1 cellular context compared by ENCODE assay signal in the genomic region with DNA sequence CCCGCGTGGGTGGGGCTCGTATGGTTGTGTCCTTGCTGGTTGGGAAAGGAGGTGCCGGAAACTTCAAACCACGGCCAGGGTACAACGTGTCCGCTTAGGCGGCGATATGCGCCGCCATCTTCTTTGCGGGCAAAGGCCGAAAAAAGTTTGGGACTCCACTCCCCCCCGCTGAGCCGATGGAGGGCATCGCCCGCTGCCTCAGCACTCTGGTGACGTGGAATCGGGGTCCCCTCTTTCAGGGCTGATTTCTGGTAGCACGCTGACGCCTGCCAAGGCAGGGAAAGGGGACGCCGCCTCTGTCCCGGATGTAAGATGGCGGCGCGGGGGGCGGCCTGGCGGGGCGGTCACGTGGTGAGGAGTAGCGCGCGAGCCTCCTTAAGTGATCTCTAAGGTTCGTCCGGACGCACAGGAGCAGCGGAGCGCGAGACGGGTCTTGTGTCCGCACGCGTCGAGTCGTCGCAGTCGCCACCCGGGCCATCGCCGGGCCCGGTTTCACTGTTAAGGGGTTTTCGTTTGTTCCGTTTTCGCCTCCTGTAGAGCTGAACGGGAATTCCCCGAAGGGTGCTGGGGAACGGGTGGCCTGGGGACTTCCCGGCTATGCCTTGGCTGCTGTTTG.
TF ChIP-seq lines count a peak whose summit lies in the region.

No MANE protein-coding gene starts in this region.

TF ChIP-seq in HepG2, 621 proteins besides CTCF, POLR2A, EP300 and RAD21 (continued from another document and continues in another):
- TF ChIP-seq, protein P1, sequence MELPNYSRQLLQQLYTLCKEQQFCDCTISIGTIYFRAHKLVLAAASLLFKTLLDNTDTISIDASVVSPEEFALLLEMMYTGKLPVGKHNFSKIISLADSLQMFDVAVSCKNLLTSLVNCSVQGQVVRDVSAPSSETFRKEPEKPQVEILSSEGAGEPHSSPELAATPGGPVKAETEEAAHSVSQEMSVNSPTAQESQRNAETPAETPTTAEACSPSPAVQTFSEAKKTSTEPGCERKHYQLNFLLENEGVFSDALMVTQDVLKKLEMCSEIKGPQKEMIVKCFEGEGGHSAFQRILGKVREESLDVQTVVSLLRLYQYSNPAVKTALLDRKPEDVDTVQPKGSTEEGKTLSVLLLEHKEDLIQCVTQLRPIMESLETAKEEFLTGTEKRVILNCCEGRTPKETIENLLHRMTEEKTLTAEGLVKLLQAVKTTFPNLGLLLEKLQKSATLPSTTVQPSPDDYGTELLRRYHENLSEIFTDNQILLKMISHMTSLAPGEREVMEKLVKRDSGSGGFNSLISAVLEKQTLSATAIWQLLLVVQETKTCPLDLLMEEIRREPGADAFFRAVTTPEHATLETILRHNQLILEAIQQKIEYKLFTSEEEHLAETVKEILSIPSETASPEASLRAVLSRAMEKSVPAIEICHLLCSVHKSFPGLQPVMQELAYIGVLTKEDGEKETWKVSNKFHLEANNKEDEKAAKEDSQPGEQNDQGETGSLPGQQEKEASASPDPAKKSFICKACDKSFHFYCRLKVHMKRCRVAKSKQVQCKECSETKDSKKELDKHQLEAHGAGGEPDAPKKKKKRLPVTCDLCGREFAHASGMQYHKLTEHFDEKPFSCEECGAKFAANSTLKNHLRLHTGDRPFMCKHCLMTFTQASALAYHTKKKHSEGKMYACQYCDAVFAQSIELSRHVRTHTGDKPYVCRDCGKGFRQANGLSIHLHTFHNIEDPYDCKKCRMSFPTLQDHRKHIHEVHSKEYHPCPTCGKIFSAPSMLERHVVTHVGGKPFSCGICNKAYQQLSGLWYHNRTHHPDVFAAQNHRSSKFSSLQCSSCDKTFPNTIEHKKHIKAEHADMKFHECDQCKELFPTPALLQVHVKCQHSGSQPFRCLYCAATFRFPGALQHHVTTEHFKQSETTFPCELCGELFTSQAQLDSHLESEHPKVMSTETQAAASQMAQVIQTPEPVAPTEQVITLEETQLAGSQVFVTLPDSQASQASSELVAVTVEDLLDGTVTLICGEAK (IDR thresholded peaks at IDR 0.05): no peak
- TF ChIP-seq, protein P1 (CRISPR knock-in tag; IDR thresholded peaks at IDR 0.05): peak; percentile 56; the same call in 1 of the 2 replicates
- peak; percentile 79 for TF ChIP-seq ZFX (CRISPR knock-in tag; IDR thresholded peaks at IDR 0.05; ENCODE audit: low read depth)
- TF ChIP-seq, protein P2, sequence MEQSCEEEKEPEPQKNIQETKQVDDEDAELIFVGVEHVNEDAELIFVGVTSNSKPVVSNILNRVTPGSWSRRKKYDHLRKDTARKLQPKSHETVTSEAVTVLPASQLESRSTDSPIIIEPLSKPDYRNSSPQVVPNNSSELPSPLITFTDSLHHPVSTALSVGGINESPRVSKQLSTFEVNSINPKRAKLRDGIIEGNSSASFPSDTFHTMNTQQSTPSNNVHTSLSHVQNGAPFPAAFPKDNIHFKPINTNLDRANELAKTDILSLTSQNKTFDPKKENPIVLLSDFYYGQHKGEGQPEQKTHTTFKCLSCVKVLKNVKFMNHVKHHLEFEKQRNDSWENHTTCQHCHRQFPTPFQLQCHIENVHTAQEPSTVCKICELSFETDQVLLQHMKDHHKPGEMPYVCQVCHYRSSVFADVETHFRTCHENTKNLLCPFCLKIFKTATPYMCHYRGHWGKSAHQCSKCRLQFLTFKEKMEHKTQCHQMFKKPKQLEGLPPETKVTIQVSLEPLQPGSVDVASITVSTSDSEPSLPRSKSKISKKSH (CRISPR knock-in tag; IDR thresholded peaks at IDR 0.05; ENCODE audit: borderline replicate concordance): peak; percentile 67; the same call in 1 of the 2 replicates
- peak; percentile 93 for TF ChIP-seq KAT8 (CRISPR knock-in tag; IDR thresholded peaks at IDR 0.05)
- TF ChIP-seq ZSCAN20 (CRISPR knock-in tag; IDR thresholded peaks at IDR 0.05; ENCODE audit: borderline replicate concordance): peak; percentile 47
- TF ChIP-seq SOX5 (CRISPR knock-in tag; IDR thresholded peaks at IDR 0.05; ENCODE audit: borderline replicate concordance): peak; percentile 19; the same call in 1 of the 2 replicates
- TF ChIP-seq, protein P3, sequence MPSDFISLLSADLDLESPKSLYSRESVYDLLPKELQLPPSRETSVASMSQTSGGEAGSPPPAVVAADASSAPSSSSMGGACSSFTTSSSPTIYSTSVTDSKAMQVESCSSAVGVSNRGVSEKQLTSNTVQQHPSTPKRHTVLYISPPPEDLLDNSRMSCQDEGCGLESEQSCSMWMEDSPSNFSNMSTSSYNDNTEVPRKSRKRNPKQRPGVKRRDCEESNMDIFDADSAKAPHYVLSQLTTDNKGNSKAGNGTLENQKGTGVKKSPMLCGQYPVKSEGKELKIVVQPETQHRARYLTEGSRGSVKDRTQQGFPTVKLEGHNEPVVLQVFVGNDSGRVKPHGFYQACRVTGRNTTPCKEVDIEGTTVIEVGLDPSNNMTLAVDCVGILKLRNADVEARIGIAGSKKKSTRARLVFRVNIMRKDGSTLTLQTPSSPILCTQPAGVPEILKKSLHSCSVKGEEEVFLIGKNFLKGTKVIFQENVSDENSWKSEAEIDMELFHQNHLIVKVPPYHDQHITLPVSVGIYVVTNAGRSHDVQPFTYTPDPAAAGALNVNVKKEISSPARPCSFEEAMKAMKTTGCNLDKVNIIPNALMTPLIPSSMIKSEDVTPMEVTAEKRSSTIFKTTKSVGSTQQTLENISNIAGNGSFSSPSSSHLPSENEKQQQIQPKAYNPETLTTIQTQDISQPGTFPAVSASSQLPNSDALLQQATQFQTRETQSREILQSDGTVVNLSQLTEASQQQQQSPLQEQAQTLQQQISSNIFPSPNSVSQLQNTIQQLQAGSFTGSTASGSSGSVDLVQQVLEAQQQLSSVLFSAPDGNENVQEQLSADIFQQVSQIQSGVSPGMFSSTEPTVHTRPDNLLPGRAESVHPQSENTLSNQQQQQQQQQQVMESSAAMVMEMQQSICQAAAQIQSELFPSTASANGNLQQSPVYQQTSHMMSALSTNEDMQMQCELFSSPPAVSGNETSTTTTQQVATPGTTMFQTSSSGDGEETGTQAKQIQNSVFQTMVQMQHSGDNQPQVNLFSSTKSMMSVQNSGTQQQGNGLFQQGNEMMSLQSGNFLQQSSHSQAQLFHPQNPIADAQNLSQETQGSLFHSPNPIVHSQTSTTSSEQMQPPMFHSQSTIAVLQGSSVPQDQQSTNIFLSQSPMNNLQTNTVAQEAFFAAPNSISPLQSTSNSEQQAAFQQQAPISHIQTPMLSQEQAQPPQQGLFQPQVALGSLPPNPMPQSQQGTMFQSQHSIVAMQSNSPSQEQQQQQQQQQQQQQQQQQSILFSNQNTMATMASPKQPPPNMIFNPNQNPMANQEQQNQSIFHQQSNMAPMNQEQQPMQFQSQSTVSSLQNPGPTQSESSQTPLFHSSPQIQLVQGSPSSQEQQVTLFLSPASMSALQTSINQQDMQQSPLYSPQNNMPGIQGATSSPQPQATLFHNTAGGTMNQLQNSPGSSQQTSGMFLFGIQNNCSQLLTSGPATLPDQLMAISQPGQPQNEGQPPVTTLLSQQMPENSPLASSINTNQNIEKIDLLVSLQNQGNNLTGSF (CRISPR knock-in tag; IDR thresholded peaks at IDR 0.05): peak; percentile 65; the same call in 1 of the 2 replicates
- TF ChIP-seq, protein P4, sequence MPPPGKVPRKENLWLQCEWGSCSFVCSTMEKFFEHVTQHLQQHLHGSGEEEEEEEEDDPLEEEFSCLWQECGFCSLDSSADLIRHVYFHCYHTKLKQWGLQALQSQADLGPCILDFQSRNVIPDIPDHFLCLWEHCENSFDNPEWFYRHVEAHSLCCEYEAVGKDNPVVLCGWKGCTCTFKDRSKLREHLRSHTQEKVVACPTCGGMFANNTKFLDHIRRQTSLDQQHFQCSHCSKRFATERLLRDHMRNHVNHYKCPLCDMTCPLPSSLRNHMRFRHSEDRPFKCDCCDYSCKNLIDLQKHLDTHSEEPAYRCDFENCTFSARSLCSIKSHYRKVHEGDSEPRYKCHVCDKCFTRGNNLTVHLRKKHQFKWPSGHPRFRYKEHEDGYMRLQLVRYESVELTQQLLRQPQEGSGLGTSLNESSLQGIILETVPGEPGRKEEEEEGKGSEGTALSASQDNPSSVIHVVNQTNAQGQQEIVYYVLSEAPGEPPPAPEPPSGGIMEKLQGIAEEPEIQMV (CRISPR knock-in tag; IDR thresholded peaks at IDR 0.05; ENCODE audit: low read depth): peak; percentile 6; the same call in 1 of the 2 replicates
- no peak; the same call in 1 of the 2 replicates for TF ChIP-seq HDAC1 (CRISPR knock-in tag; IDR thresholded peaks at IDR 0.05)
- TF ChIP-seq NFIB (CRISPR knock-in tag; IDR thresholded peaks at IDR 0.05; ENCODE audit: borderline replicate concordance): peak; percentile 66; the same call in 1 of the 2 replicates
- no peak for TF ChIP-seq NONO (IDR thresholded peaks at IDR 0.05)
- TF ChIP-seq NONO (CRISPR knock-in tag; conservative IDR thresholded peaks at IDR 0.05): peak; percentile 83; the same call in 1 of the 2 replicates
- TF ChIP-seq, protein P5, sequence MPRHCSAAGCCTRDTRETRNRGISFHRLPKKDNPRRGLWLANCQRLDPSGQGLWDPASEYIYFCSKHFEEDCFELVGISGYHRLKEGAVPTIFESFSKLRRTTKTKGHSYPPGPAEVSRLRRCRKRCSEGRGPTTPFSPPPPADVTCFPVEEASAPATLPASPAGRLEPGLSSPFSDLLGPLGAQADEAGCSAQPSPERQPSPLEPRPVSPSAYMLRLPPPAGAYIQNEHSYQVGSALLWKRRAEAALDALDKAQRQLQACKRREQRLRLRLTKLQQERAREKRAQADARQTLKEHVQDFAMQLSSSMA (CRISPR knock-in tag; IDR thresholded peaks at IDR 0.05): peak; percentile 25; the same call in 1 of the 2 replicates
- TF ChIP-seq, protein P6, sequence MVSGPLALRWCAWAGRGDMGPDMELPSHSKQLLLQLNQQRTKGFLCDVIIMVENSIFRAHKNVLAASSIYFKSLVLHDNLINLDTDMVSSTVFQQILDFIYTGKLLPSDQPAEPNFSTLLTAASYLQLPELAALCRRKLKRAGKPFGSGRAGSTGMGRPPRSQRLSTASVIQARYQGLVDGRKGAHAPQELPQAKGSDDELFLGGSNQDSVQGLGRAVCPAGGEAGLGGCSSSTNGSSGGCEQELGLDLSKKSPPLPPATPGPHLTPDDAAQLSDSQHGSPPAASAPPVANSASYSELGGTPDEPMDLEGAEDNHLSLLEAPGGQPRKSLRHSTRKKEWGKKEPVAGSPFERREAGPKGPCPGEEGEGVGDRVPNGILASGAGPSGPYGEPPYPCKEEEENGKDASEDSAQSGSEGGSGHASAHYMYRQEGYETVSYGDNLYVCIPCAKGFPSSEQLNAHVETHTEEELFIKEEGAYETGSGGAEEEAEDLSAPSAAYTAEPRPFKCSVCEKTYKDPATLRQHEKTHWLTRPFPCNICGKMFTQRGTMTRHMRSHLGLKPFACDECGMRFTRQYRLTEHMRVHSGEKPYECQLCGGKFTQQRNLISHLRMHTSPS (CRISPR knock-in tag; IDR thresholded peaks at IDR 0.05; ENCODE audit: low read depth): peak; percentile 39; the same call in 1 of the 2 replicates
- no peak for TF ChIP-seq ATF7 (IDR thresholded peaks at IDR 0.05)
- no peak for TF ChIP-seq ATF7 (CRISPR knock-in tag; IDR thresholded peaks at IDR 0.05)
- TF ChIP-seq, protein P7, sequence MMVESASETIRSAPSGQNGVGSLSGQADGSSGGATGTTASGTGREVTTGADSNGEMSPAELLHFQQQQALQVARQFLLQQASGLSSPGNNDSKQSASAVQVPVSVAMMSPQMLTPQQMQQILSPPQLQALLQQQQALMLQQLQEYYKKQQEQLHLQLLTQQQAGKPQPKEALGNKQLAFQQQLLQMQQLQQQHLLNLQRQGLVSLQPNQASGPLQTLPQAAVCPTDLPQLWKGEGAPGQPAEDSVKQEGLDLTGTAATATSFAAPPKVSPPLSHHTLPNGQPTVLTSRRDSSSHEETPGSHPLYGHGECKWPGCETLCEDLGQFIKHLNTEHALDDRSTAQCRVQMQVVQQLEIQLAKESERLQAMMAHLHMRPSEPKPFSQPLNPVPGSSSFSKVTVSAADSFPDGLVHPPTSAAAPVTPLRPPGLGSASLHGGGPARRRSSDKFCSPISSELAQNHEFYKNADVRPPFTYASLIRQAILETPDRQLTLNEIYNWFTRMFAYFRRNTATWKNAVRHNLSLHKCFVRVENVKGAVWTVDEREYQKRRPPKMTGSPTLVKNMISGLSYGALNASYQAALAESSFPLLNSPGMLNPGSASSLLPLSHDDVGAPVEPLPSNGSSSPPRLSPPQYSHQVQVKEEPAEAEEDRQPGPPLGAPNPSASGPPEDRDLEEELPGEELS (CRISPR knock-in tag; IDR thresholded peaks at IDR 0.05): peak; percentile 34; the same call in 1 of the 2 replicates
- TF ChIP-seq ZBTB1 (CRISPR knock-in tag; IDR thresholded peaks at IDR 0.05; ENCODE audit: borderline replicate concordance): no peak; the same call in 1 of the 2 replicates
- TF ChIP-seq, protein P8, sequence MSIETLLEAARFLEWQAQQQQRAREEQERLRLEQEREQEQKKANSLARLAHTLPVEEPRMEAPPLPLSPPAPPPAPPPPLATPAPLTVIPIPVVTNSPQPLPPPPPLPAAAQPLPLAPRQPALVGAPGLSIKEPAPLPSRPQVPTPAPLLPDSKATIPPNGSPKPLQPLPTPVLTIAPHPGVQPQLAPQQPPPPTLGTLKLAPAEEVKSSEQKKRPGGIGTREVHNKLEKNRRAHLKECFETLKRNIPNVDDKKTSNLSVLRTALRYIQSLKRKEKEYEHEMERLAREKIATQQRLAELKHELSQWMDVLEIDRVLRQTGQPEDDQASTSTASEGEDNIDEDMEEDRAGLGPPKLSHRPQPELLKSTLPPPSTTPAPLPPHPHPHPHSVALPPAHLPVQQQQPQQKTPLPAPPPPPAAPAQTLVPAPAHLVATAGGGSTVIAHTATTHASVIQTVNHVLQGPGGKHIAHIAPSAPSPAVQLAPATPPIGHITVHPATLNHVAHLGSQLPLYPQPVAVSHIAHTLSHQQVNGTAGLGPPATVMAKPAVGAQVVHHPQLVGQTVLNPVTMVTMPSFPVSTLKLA (IDR thresholded peaks at IDR 0.05): no peak
- peak; percentile 84 for TF ChIP-seq GABPB1 (CRISPR knock-in tag; IDR thresholded peaks at IDR 0.05)
- no peak for TF ChIP-seq DPF2 (CRISPR knock-in tag; IDR thresholded peaks at IDR 0.05; ENCODE audit: borderline replicate concordance, low read depth)
